ENCODE assay signal across 24 cellular contexts in genomic region chr11:21640491-21640890, GRCh38.
A peak's percentile ranks its signal among the peaks of the same experiment; 100 is the strongest.
DNase-seq lines count a peak whose midpoint lies in the region; ATAC-seq, FAIRE-seq and TF ChIP-seq lines count a peak whose summit lies in the region.
"Had no signal": no experiment of that assay in that cellular context is flagged by ENCODE, and none has a peak within 500 bp of the region (broad histone marks: within the 10 kb centered on the region; RNA-seq: fewer than 3 reads in every experiment).

No MANE protein-coding gene starts in this region.

- TF ChIP-seq CTCF in MM.1S (IDR thresholded peaks at IDR 0.05; ENCODE audit: low read length) (no peak), OCI-LY7 (conservative IDR thresholded peaks at IDR 0.05; ENCODE audit: low read length) (no peak), tibial nerve (IDR thresholded peaks at IDR 0.05) (no peak)
- no peak for TF ChIP-seq CTCF in CD8-positive, alpha-beta T cell (IDR thresholded peaks at IDR 0.05)

- H3F3A ChIP-seq in MM.1S (ENCODE audit: insufficient read depth, low read length), result no peaks in the 10 kb centered on the region

- H2AFZ ChIP-seq in MM.1S (ENCODE audit: low read length), result no peak overlapping the region
- peak overlapping the region; percentile 5; the same call in 1 of the 2 replicates for H2AFZ ChIP-seq in OCI-LY7 (ENCODE audit: low read length)

- CTCF ChIA-PET in OCI-LY7 (lab: Charles Lee; ENCODE audit: unreplicated experiment), result no interaction called here
- CTCF ChIA-PET in CD8-positive, alpha-beta T cell (lab: Charles Lee), result no interaction called here

- no peaks in the 10 kb centered on the region for H3K4me1 Mint-ChIP-seq in CD8-positive, alpha-beta T cell (ENCODE audit: low read depth)
- H3K4me1 Mint-ChIP-seq: activated naive CD8-positive, alpha-beta T cell treated with anti-CD3 and anti-CD28 coated beads, Interleukin-2, amount 10 ng/mL, durations not matched to agents 7 days and 5 days; nephron had no signal

- peak; percentile 52 for ATAC-seq in GM21825 (IDR thresholded peaks at IDR 0.05; ENCODE audit: unreplicated experiment)
- ATAC-seq in CD8-positive, alpha-beta T cell, result no peak
- ATAC-seq: activated CD4-positive, CD25-positive, alpha-beta regulatory T cell treated with anti-CD3 and anti-CD28 coated beads, Interleukin-2, amount 50 U/mL, for 24 hours; lower lobe of right lung; pancreas; upper lobe of right lung had no signal

- H3K9me3 Mint-ChIP-seq in CD8-positive, alpha-beta T cell, result peaks cover 7% of the 10 kb centered on the region
- H3K9me3 Mint-ChIP-seq: nephron had no signal

- no peak for TF ChIP-seq EP300 in tibial nerve (IDR thresholded peaks at IDR 0.05)

- no peaks in the 10 kb centered on the region for H3K9me3 ChIP-seq in MM.1S (replicated peaks; ENCODE audit: insufficient read depth, low read length)
- H3K9me3 ChIP-seq in OCI-LY7 (ENCODE audit: low read length), result no peaks in the 10 kb centered on the region
- H3K9me3 ChIP-seq in tibial nerve, result peaks cover 0 to 4% (median 0%) of the 10 kb centered on the region in 4 donors
- no peaks in the 10 kb centered on the region for H3K9me3 ChIP-seq in CD8-positive, alpha-beta T cell (ENCODE audit: low read length)
- H3K9me3 ChIP-seq: lower lobe of right lung, pancreas, upper lobe of right lung had no signal

- H4K20me1 ChIP-seq in MM.1S (ENCODE audit: insufficient read depth, low read length), result no peaks in the 10 kb centered on the region
- no peaks in the 10 kb centered on the region for H4K20me1 ChIP-seq in OCI-LY7 (ENCODE audit: insufficient read depth, low read length)

- H3K79me2 ChIP-seq in MM.1S (ENCODE audit: low read length), result no peaks in the 10 kb centered on the region
- H3K79me2 ChIP-seq in OCI-LY7 (ENCODE audit: insufficient read depth, low read depth, low read length), result no peaks in the 10 kb centered on the region

- H3K4me1 ChIP-seq in MM.1S (ENCODE audit: low read length), result peaks cover 17% of the 10 kb centered on the region
- peaks cover 25% of the 10 kb centered on the region for H3K4me1 ChIP-seq in OCI-LY7 (ENCODE audit: insufficient read depth, low read length, poor library complexity, severe bottlenecking)
- H3K4me1 ChIP-seq in tibial nerve, result no peaks in the 10 kb centered on the region
- H3K4me1 ChIP-seq in CD8-positive, alpha-beta T cell (ENCODE audit: insufficient read depth, low read length), result no peaks in the 10 kb centered on the region
- H3K4me1 ChIP-seq: lower lobe of right lung, pancreas, upper lobe of right lung had no signal

- no TSS peak for BruUV-seq in OCI-LY7 (replicated peaks; lab: Mats Ljungman, UMichigan)

- no peaks in the 10 kb centered on the region for H3K27me3 ChIP-seq in MM.1S (replicated peaks; ENCODE audit: insufficient read depth, low read length)
- no peaks in the 10 kb centered on the region for H3K27me3 ChIP-seq in tibial nerve
- H3K27me3 ChIP-seq in CD8-positive, alpha-beta T cell (ENCODE audit: insufficient read depth, low read length), result no peaks in the 10 kb centered on the region
- H3K27me3 ChIP-seq: dorsolateral prefrontal cortex, pancreas, upper lobe of right lung had no signal

- POLR2A ChIA-PET in OCI-LY7 (lab: Charles Lee), result interaction anchor here (0.7 to 1.0 kb wide), 2 partner anchors 9 to 179 kb away, joined by 3 read pairs; no protein-coding TSS in a partner anchor
- POLR2A ChIA-PET in CD8-positive, alpha-beta T cell (lab: Charles Lee), result no interaction called here

- H3K27ac ChIP-seq in MM.1S (ENCODE audit: low read length), result no peak overlapping the region; the same call in 1 of the 2 replicates
- peak overlapping the region; percentile 67 for H3K27ac ChIP-seq in OCI-LY7 (ENCODE audit: low read depth, low read length, poor library complexity, severe bottlenecking)
- no peak overlapping the region for H3K27ac ChIP-seq in tibial nerve
- no peak overlapping the region for H3K27ac ChIP-seq in CD8-positive, alpha-beta T cell (ENCODE audit: low read depth, low read length)
- H3K27ac ChIP-seq: dorsolateral prefrontal cortex, lower lobe of right lung, pancreas, upper lobe of right lung had no signal

- DNase-seq in GM12892 (ENCODE audit: insufficient read length) (no peak), MM.1S (peak; percentile 44), OCI-LY7 (ENCODE audit: low spot score) (peak; percentile 47), tibial nerve (ENCODE audit: low spot score in 2 of 2) (no peak), NCI-H1092 treated with DMSO at 0.1 percent for 48 hours (lab: John Stamatoyannopoulos, UW) (no peak), ecto neural progenitor cell (ENCODE audit: low spot score) (no peak)
- DNase-seq in CD8-positive, alpha-beta T cell, result no peak
- DNase-seq: activated CD4-positive, alpha-beta memory T cell treated with anti-CD3 and anti-CD28 coated beads for 36 hours; activated CD8-positive, alpha-beta memory T cell treated with anti-CD3 and anti-CD28 coated beads, Interleukin-2, amount 50 U/mL, for 48 hours; activated naive CD8-positive, alpha-beta T cell treated with anti-CD3 and anti-CD28 coated beads, Interleukin-2, amount 10 ng/mL, durations not matched to agents 7 days and 5 days; dorsolateral prefrontal cortex; Kasumi-1; kidney; lower lobe of right lung; NCI-H1105; NCI-H1930; NCI-H69; pancreas; SHP77 treated with DMSO at 0.1 percent for 48 hours; upper lobe of right lung had no signal

- H3K9me2 ChIP-seq in MM.1S (replicated peaks; ENCODE audit: insufficient read depth, low read length) (no peaks in the 10 kb centered on the region), OCI-LY7 (ENCODE audit: insufficient read depth, low read length) (no peaks in the 10 kb centered on the region)

- intact Hi-C loops in OCI-LY7 (cut with micrococcal nuclease; ENCODE audit: unreplicated experiment), result no loop called here
- intact Hi-C loops in CD8-positive, alpha-beta T cell (cut with DNase I, micrococcal nuclease), result no loop called here

- peak; percentile 33 for FAIRE-seq in GM12892 (lab: Jason Lieb, UNC)
- FAIRE-seq: D721Med, kidney, pancreas had no signal

- no peak overlapping the region for H3K4me3 Mint-ChIP-seq in CD8-positive, alpha-beta T cell
- H3K4me3 Mint-ChIP-seq: activated CD4-positive, alpha-beta memory T cell treated with anti-CD3 and anti-CD28 coated beads for 36 hours; activated naive CD8-positive, alpha-beta T cell treated with anti-CD3 and anti-CD28 coated beads, Interleukin-2, amount 10 ng/mL, durations not matched to agents 7 days and 5 days; nephron had no signal

- H3K4me2 ChIP-seq in MM.1S (ENCODE audit: low read depth, low read length), result peak overlapping the region; percentile 30; the same call in 1 of the 2 replicates
- peak overlapping the region; percentile 34 for H3K4me2 ChIP-seq in OCI-LY7 (ENCODE audit: low read length)

- no peaks in the 10 kb centered on the region for H3K27me3 Mint-ChIP-seq in CD8-positive, alpha-beta T cell (ENCODE audit: low read depth)
- H3K27me3 Mint-ChIP-seq: activated CD4-positive, alpha-beta memory T cell treated with anti-CD3 and anti-CD28 coated beads for 36 hours; activated naive CD8-positive, alpha-beta T cell treated with anti-CD3 and anti-CD28 coated beads, Interleukin-2, amount 10 ng/mL, durations not matched to agents 7 days and 5 days had no signal

- H3K9ac ChIP-seq in MM.1S (ENCODE audit: low read length), result no peak overlapping the region

- no peak overlapping the region for H3K27ac Mint-ChIP-seq in CD8-positive, alpha-beta T cell
- H3K27ac Mint-ChIP-seq: activated CD4-positive, alpha-beta memory T cell treated with anti-CD3 and anti-CD28 coated beads for 36 hours; activated naive CD8-positive, alpha-beta T cell treated with anti-CD3 and anti-CD28 coated beads, Interleukin-2, amount 10 ng/mL, durations not matched to agents 7 days and 5 days; nephron had no signal

- H3K4me3 ChIP-seq in MM.1S (ENCODE audit: low read length) (no peak overlapping the region), OCI-LY7 (ENCODE audit: low read depth, low read length, poor library complexity, severe bottlenecking) (peak overlapping the region; percentile 2), tibial nerve (no peak overlapping the region)
- H3K4me3 ChIP-seq in CD8-positive, alpha-beta T cell (ENCODE audit: low read depth, low read length), result no peak overlapping the region
- H3K4me3 ChIP-seq: dorsolateral prefrontal cortex, lower lobe of right lung, pancreas, upper lobe of right lung had no signal

- no peaks in the 10 kb centered on the region for H3K36me3 Mint-ChIP-seq in CD8-positive, alpha-beta T cell
- H3K36me3 Mint-ChIP-seq: activated CD4-positive, alpha-beta memory T cell treated with anti-CD3 and anti-CD28 coated beads for 36 hours; activated naive CD8-positive, alpha-beta T cell treated with anti-CD3 and anti-CD28 coated beads, Interleukin-2, amount 10 ng/mL, durations not matched to agents 7 days and 5 days had no signal

- TF ChIP-seq POLR2A in GM12892 (IDR thresholded peaks at IDR 0.05; ENCODE audit: low read depth, low read length) (no peak), tibial nerve (IDR thresholded peaks at IDR 0.05) (no peak)

- no peaks in the 10 kb centered on the region for H3K36me3 ChIP-seq in MM.1S (replicated peaks; ENCODE audit: insufficient read depth, low read length)
- no peaks in the 10 kb centered on the region for H3K36me3 ChIP-seq in OCI-LY7 (ENCODE audit: insufficient read depth, low read length)
- H3K36me3 ChIP-seq in tibial nerve, result no peaks in the 10 kb centered on the region
- H3K36me3 ChIP-seq in CD8-positive, alpha-beta T cell (ENCODE audit: insufficient read depth, low read length), result no peaks in the 10 kb centered on the region
- H3K36me3 ChIP-seq: lower lobe of right lung, pancreas, upper lobe of right lung had no signal

- 70 to 85% methylated on average over 1 of the region's 1 CpG for WGBS in tibial nerve, 2 donors

Comparison
In these comparisons a context has a peak if more than half of its experiments do, and no peak if none do; other contexts are left out.
1. DNase-seq: peak in MM.1S (single experiment) and OCI-LY7 (single experiment); none in GM12892 (single experiment), tibial nerve (0 of 2), CD8-positive, alpha-beta T cell (0 of 7), NCI-H1092 treated with DMSO at 0.1 percent for 48 hours (single experiment) and ecto neural progenitor cell (single experiment).